Comparison of ENCODE assay signal across 9 cellular contexts in genomic region chr15:74870496-74871213, GRCh38. TPM values are rescaled to one million over a fixed set of nuclear protein-coding genes. Genes with fewer than 3 reads are reported as not detected.
DNase-seq lines count a peak whose midpoint lies in the region; ATAC-seq and TF ChIP-seq lines count a peak whose summit lies in the region.
"Had no signal": no experiment of that assay in that cellular context is flagged by ENCODE, and none has a peak within 500 bp of the region (broad histone marks: within the 10 kb centered on the region; RNA-seq: fewer than 3 reads in every experiment).

No MANE protein-coding gene starts in this region.

- POLR2A ChIA-PET in CD8-positive, alpha-beta memory T cell (lab: Charles Lee), result interaction anchor here (0.8 to 1.1 kb wide), 2 partner anchors 20 to 27 kb away, joined by 4 read pairs; partner anchors contain the start of gene ULK3

- ATAC-seq in HG02840 (IDR thresholded peaks at IDR 0.05; ENCODE audit: low FRiP score, unreplicated experiment), result no peak

- H3K27ac Mint-ChIP-seq in CD8-positive, alpha-beta memory T cell, result peak overlapping the region; percentile 80 to 96 (median 90)
- no peak overlapping the region for H3K27ac Mint-ChIP-seq in neural progenitor cell

- no peak for DNase-seq in CD8-positive, alpha-beta memory T cell
- DNase-seq in NB4 (ENCODE audit: low read depth), result peak; percentile 14
- no peak for DNase-seq in coronary artery (ENCODE audit: low spot score)
- no peak for DNase-seq in neural progenitor cell (ENCODE audit: low spot score)
- DNase-seq in effector CD4-positive, alpha-beta T cell, result no peak
- no peak for DNase-seq in globus pallidus (ENCODE audit: low spot score)
- no peak for DNase-seq in prostate gland (ENCODE audit: low spot score)
- DNase-seq: activated CD4-positive, alpha-beta T cell treated with anti-CD3 and anti-CD28 coated beads, Interleukin-2, amount 50 U/mL, for 1 hour had no signal

- no peaks in the 10 kb centered on the region for H3K36me3 ChIP-seq in CD8-positive, alpha-beta memory T cell (ENCODE audit: insufficient read depth, low read length)
- H3K36me3 ChIP-seq in neural progenitor cell (no peaks in the 10 kb centered on the region), prostate gland (no peaks in the 10 kb centered on the region)

- H3K4me3 ChIP-seq in CD8-positive, alpha-beta memory T cell (ENCODE audit: low read length), result peak overlapping the region; percentile 21
- H3K4me3 ChIP-seq in NB4 (ENCODE audit: low read depth, low read length), result peak overlapping the region; percentile 32
- H3K4me3 ChIP-seq in coronary artery, result peak overlapping the region; percentile 35
- H3K4me3 ChIP-seq in neural progenitor cell, result no peak overlapping the region
- no peak overlapping the region for H3K4me3 ChIP-seq in prostate gland

- peaks cover 68 to 75% (median 75%) of the 10 kb centered on the region in 3 donors for H3K4me1 Mint-ChIP-seq in CD8-positive, alpha-beta memory T cell
- H3K4me1 Mint-ChIP-seq in neural progenitor cell, result peaks cover 29% of the 10 kb centered on the region

- H3K27me3 Mint-ChIP-seq in CD8-positive, alpha-beta memory T cell, result peaks cover 0 to 1% of the 10 kb centered on the region in 2 donors
- peaks cover 5% of the 10 kb centered on the region for H3K27me3 Mint-ChIP-seq in neural progenitor cell (ENCODE audit: insufficient read depth, low read depth)

- TF ChIP-seq POLR2A in NB4 (IDR thresholded peaks at IDR 0.05; ENCODE audit: extremely low read depth, insufficient read length) (no peak), prostate gland (IDR thresholded peaks at IDR 0.05) (no peak)

- peaks cover 4 to 51% (median 7%) of the 10 kb centered on the region in 3 donors for H3K36me3 Mint-ChIP-seq in CD8-positive, alpha-beta memory T cell
- peaks cover 22% of the 10 kb centered on the region for H3K36me3 Mint-ChIP-seq in neural progenitor cell

- H3F3A ChIP-seq in neural progenitor cell (ENCODE audit: low read depth), result peaks cover 6% of the 10 kb centered on the region

- peaks cover 66% of the 10 kb centered on the region for H3K79me2 ChIP-seq in neural progenitor cell (ENCODE audit: low read depth)

- H4K20me1 ChIP-seq in neural progenitor cell (ENCODE audit: low read depth), result peaks cover 32% of the 10 kb centered on the region

- CTCF ChIA-PET in CD8-positive, alpha-beta memory T cell (lab: Charles Lee), result interaction anchor here (0.6 to 5.2 kb wide), 11 partner anchors 12 to 207 kb away, joined by 3 to 33 read pairs (median 6); partner anchors contain the start of gene FAM219B

- H3K4me3 Mint-ChIP-seq in CD8-positive, alpha-beta memory T cell, result peak overlapping the region; percentile 70 to 99 (median 94)
- peak overlapping the region; percentile 67 for H3K4me3 Mint-ChIP-seq in neural progenitor cell

- no peak overlapping the region for H2AFZ ChIP-seq in neural progenitor cell (replicated peaks)

- H3K9ac ChIP-seq in neural progenitor cell, result no peak overlapping the region

- TF ChIP-seq CTCF in NB4 (IDR thresholded peaks at IDR 0.05; ENCODE audit: low read depth, low read length) (no peak), coronary artery (IDR thresholded peaks at IDR 0.05) (no peak), neural progenitor cell (IDR thresholded peaks at IDR 0.05) (no peak), prostate gland (IDR thresholded peaks at IDR 0.05) (no peak)

- WGBS in prostate gland, result 33% methylated on average over 6 of the region's 6 CpGs

- H3K27me3 ChIP-seq in CD8-positive, alpha-beta memory T cell (ENCODE audit: insufficient read depth, low read length, poor library complexity, severe bottlenecking), result no peaks in the 10 kb centered on the region
- H3K27me3 ChIP-seq in neural progenitor cell, result no peaks in the 10 kb centered on the region
- no peaks in the 10 kb centered on the region for H3K27me3 ChIP-seq in prostate gland (replicated peaks; ENCODE audit: insufficient read depth)

- peak overlapping the region; percentile 13 for H3K27ac ChIP-seq in CD8-positive, alpha-beta memory T cell (ENCODE audit: low read depth, low read length)
- H3K27ac ChIP-seq in coronary artery (peak overlapping the region in 1 of 2 donors; percentile 74), neural progenitor cell (no peak overlapping the region), prostate gland (peak overlapping the region in 1 of 2 donors; percentile 9)

- no peaks in the 10 kb centered on the region for H3K9me3 ChIP-seq in CD8-positive, alpha-beta memory T cell (ENCODE audit: low read length)
- H3K9me3 ChIP-seq in neural progenitor cell (ENCODE audit: low read depth), result no peaks in the 10 kb centered on the region
- no peaks in the 10 kb centered on the region for H3K9me3 ChIP-seq in prostate gland

- H3K4me1 ChIP-seq in CD8-positive, alpha-beta memory T cell (ENCODE audit: insufficient read depth, low read length), result peaks cover 66% of the 10 kb centered on the region
- H3K4me1 ChIP-seq in neural progenitor cell (peaks cover 4% of the 10 kb centered on the region), prostate gland (replicated peaks) (peaks cover 23% of the 10 kb centered on the region)

- intact Hi-C loops in prostate gland (cut with DNase I), result no loop called here

- no peaks in the 10 kb centered on the region for H3K9me3 Mint-ChIP-seq in CD8-positive, alpha-beta memory T cell
- H3K9me3 Mint-ChIP-seq in neural progenitor cell, result peaks cover 6% of the 10 kb centered on the region

- no peak overlapping the region for H3K4me2 ChIP-seq in neural progenitor cell

RNA-seq across cellular contexts. Expression of gene SCAMP2, which starts 2.5 kb away (rescaled TPM):
- total RNA-seq in CD8-positive, alpha-beta memory T cell, result 10 to 100 TPM; 82.8 to 84.2 TPM
- 154 TPM for polyA plus RNA-seq in CD8-positive, alpha-beta memory T cell
- total RNA-seq in neural progenitor cell (ENCODE audit: low replicate concordance), result 19.4 and 44.5 TPM in 2 replicates
- 100 to 1,000 TPM; 101 to 103 TPM for total RNA-seq in prostate gland

RNA-seq across cellular contexts. Expression of gene MPI, which starts 19.2 kb away (rescaled TPM):
- total RNA-seq in CD8-positive, alpha-beta memory T cell, result 10 to 100 TPM; 40.4 to 43.0 TPM
- 61.1 TPM for polyA plus RNA-seq in CD8-positive, alpha-beta memory T cell
- total RNA-seq in neural progenitor cell (ENCODE audit: low replicate concordance) (77.7 and 106 TPM in 2 replicates), prostate gland (10 to 100 TPM; 48.5 to 91.4 TPM)

RNA-seq across cellular contexts. Expression of gene ULK3, which starts 27.7 kb away (rescaled TPM):
- 10 to 100 TPM; 53.9 to 60.1 TPM for total RNA-seq in CD8-positive, alpha-beta memory T cell
- polyA plus RNA-seq in CD8-positive, alpha-beta memory T cell, result 43.1 TPM
- 22.7 and 37.4 TPM in 2 replicates for total RNA-seq in neural progenitor cell (ENCODE audit: low replicate concordance)
- total RNA-seq in prostate gland, result 10 to 100 TPM; 44.6 to 98.5 TPM

RNA-seq across cellular contexts. Expression of gene FAM219B, which starts 36.0 kb away (rescaled TPM):
- 10 to 100 TPM; 45.0 to 47.7 TPM for total RNA-seq in CD8-positive, alpha-beta memory T cell
- polyA plus RNA-seq in CD8-positive, alpha-beta memory T cell, result 32.3 TPM
- 120 and 124 TPM in 2 replicates for total RNA-seq in neural progenitor cell (ENCODE audit: low replicate concordance)
- 10 to 100 TPM; 66.0 to 71.1 TPM for total RNA-seq in prostate gland

RNA-seq across cellular contexts. Expression of gene CPLX3, which starts 44.2 kb away (rescaled TPM):
- not detected for total RNA-seq in CD8-positive, alpha-beta memory T cell
- polyA plus RNA-seq in CD8-positive, alpha-beta memory T cell, result not detected
- total RNA-seq in neural progenitor cell (ENCODE audit: low replicate concordance) (not detected in 2 replicates), prostate gland (10 to 100 TPM; 40.5 to 59.8 TPM)

Comparison
In these comparisons a context has a peak if more than half of its experiments do, and no peak if none do; other contexts are left out.
1. H3K4me3 ChIP-seq: peak in CD8-positive, alpha-beta memory T cell (single experiment), NB4 (single experiment) and coronary artery (single experiment); none in neural progenitor cell (single experiment) and prostate gland (0 of 2).